ENCODE assay signal across 30 cellular contexts in genomic region chr16:59566446-59566845, GRCh38.
"Had no signal": no experiment of that assay in that cellular context is flagged by ENCODE, and none has a peak within 500 bp of the region (broad histone marks: within the 10 kb centered on the region; RNA-seq: fewer than 3 reads in every experiment).

No MANE protein-coding gene starts in this region.

- H3K4me1 ChIP-seq: esophagus squamous epithelium, pancreas, prostate gland, stomach, thyroid gland, upper lobe of left lung, vagina had no signal

- H3K27me3 Mint-ChIP-seq: activated CD4-positive, alpha-beta memory T cell treated with anti-CD3 and anti-CD28 coated beads, Interleukin-2, amount 10 ng/mL, durations not matched to agents 7 days and 5 days; activated CD4-positive, alpha-beta T cell treated with anti-CD3 and anti-CD28 coated beads, Interleukin-2, amount 10 ng/mL, durations not matched to agents 7 days and 5 days; activated naive CD4-positive, alpha-beta T cell treated with anti-CD3 and anti-CD28 coated beads, Interleukin-2, amount 50 U/mL, for 24 hours; activated naive CD8-positive, alpha-beta T cell treated with anti-CD3 and anti-CD28 coated beads, Interleukin-2, amount 50 U/mL, for 24 hours; central memory CD8-positive, alpha-beta T cell; dendritic cell treated with granulocyte-macrophage colony-stimulating factor and Interleukin-4, amounts not matched to agents 40 ng/mL and 50 ng/mL, for 4 days; naive B cell; stimulated activated naive B cell treated with anti-CD40 and anti-IgM and Interleukin-4, amounts not matched to agents 10 μg/mL and 1 μg/mL and 100 μg/mL, for 72 hours; T-helper 17 cell had no signal

- ATAC-seq: activated naive CD8-positive, alpha-beta T cell treated with anti-CD3 and anti-CD28 coated beads, Interleukin-2, amount 50 U/mL, for 24 hours; left cardiac atrium; left ventricle myocardium superior; pancreas; stimulated activated naive B cell treated with anti-CD40 and anti-IgM and Interleukin-4, amounts not matched to agents 10 μg/mL and 1 μg/mL and 100 μg/mL, for 72 hours; T-helper 17 cell had no signal

- H3K27ac Mint-ChIP-seq: activated CD4-positive, alpha-beta memory T cell treated with anti-CD3 and anti-CD28 coated beads, Interleukin-2, amount 10 ng/mL, durations not matched to agents 7 days and 5 days; activated CD4-positive, alpha-beta T cell treated with anti-CD3 and anti-CD28 coated beads, Interleukin-2, amount 10 ng/mL, durations not matched to agents 7 days and 5 days; activated naive CD4-positive, alpha-beta T cell treated with anti-CD3 and anti-CD28 coated beads, Interleukin-2, amount 50 U/mL, for 24 hours; activated naive CD8-positive, alpha-beta T cell treated with anti-CD3 and anti-CD28 coated beads, Interleukin-2, amount 50 U/mL, for 24 hours; activated T-helper 2 cell treated with anti-CD3 and anti-CD28 coated beads, Interferon-gamma antibody, Interleukin-2, Interleukin-4, amounts not matched to agents 10 μg/mL and 5 μg/mL and 100 μg/mL, durations not matched to agents 14 hours and 24 hours and 36 hours; dendritic cell treated with granulocyte-macrophage colony-stimulating factor and Interleukin-4, amounts not matched to agents 40 ng/mL and 50 ng/mL, for 4 days; naive B cell; stimulated activated naive B cell treated with anti-CD40 and anti-IgM and Interleukin-4, amounts not matched to agents 10 μg/mL and 1 μg/mL and 100 μg/mL, for 72 hours; T-helper 17 cell had no signal

- H3K27me3 ChIP-seq: esophagus squamous epithelium, pancreas, stomach, thyroid gland, upper lobe of left lung, vagina had no signal

- H3K9me3 Mint-ChIP-seq: activated T-helper 2 cell treated with anti-CD3 and anti-CD28 coated beads, Interferon-gamma antibody, Interleukin-2, Interleukin-4, amounts not matched to agents 10 μg/mL and 5 μg/mL and 100 μg/mL, durations not matched to agents 14 hours and 24 hours and 36 hours had no signal

- H3K4me1 Mint-ChIP-seq: activated CD4-positive, alpha-beta memory T cell treated with anti-CD3 and anti-CD28 coated beads, Interleukin-2, amount 10 ng/mL, durations not matched to agents 7 days and 5 days; activated CD4-positive, alpha-beta T cell treated with anti-CD3 and anti-CD28 coated beads, Interleukin-2, amount 10 ng/mL, durations not matched to agents 7 days and 5 days; activated naive CD4-positive, alpha-beta T cell treated with anti-CD3 and anti-CD28 coated beads, Interleukin-2, amount 50 U/mL, for 24 hours; activated naive CD8-positive, alpha-beta T cell treated with anti-CD3 and anti-CD28 coated beads, Interleukin-2, amount 50 U/mL, for 24 hours; central memory CD8-positive, alpha-beta T cell; naive B cell; stimulated activated naive B cell treated with anti-CD40 and anti-IgM and Interleukin-4, amounts not matched to agents 10 μg/mL and 1 μg/mL and 100 μg/mL, for 72 hours; T-helper 17 cell had no signal

- H3K36me3 ChIP-seq: esophagus squamous epithelium, pancreas, prostate gland, stomach, thyroid gland, upper lobe of left lung, vagina had no signal

- H3K4me3 Mint-ChIP-seq: activated CD4-positive, alpha-beta memory T cell treated with anti-CD3 and anti-CD28 coated beads, Interleukin-2, amount 10 ng/mL, durations not matched to agents 7 days and 5 days; activated CD4-positive, alpha-beta T cell treated with anti-CD3 and anti-CD28 coated beads, Interleukin-2, amount 10 ng/mL, durations not matched to agents 7 days and 5 days; activated naive CD4-positive, alpha-beta T cell treated with anti-CD3 and anti-CD28 coated beads, Interleukin-2, amount 50 U/mL, for 24 hours; activated naive CD8-positive, alpha-beta T cell treated with anti-CD3 and anti-CD28 coated beads, Interleukin-2, amount 50 U/mL, for 24 hours; central memory CD8-positive, alpha-beta T cell; dendritic cell treated with granulocyte-macrophage colony-stimulating factor and Interleukin-4, amounts not matched to agents 40 ng/mL and 50 ng/mL, for 4 days; naive B cell; stimulated activated naive B cell treated with anti-CD40 and anti-IgM and Interleukin-4, amounts not matched to agents 10 μg/mL and 1 μg/mL and 100 μg/mL, for 72 hours; T-helper 17 cell had no signal

- DNase-seq: activated CD4-positive, alpha-beta memory T cell treated with anti-CD3 and anti-CD28 coated beads, Interleukin-2, amount 10 ng/mL, durations not matched to agents 7 days and 5 days; activated CD4-positive, alpha-beta T cell treated with anti-CD3 and anti-CD28 coated beads, Interleukin-2, amount 10 ng/mL, durations not matched to agents 7 days and 5 days; activated CD4-positive, CD25-positive, alpha-beta regulatory T cell treated with anti-CD3 and anti-CD28 coated beads, Interleukin-2, amount 50 U/mL, for 72 hours; activated naive CD8-positive, alpha-beta T cell treated with anti-CD3 and anti-CD28 coated beads, Interleukin-2, amount 50 U/mL, for 24 hours; activated T-cell treated with anti-CD3 and anti-CD28 coated beads, Interleukin-2, amount 50 U/mL, for 48 hours; anterior cingulate cortex; effector CD8-positive, alpha-beta T cell; esophagus squamous epithelium; head of caudate nucleus; hippocampal formation; left cardiac atrium; left ventricle myocardium superior; naive B cell; pancreas; retina; stimulated activated CD4-positive, alpha-beta T cell treated with anti-CD3 and anti-CD28 coated beads, Interleukin-15, amount 100 ng/mL, for 24 hours; stimulated activated CD4-positive, alpha-beta T cell treated with anti-CD3 and anti-CD28 coated beads, Interleukin-2, amount 100 ng/mL, for 24 hours; stimulated activated naive B cell treated with anti-CD40 and anti-IgM and Interleukin-4, amounts not matched to agents 10 μg/mL and 1 μg/mL and 100 μg/mL, for 72 hours; stomach; T-helper 17 cell; T1000; thyroid gland had no signal

- H3K36me3 Mint-ChIP-seq: activated naive CD4-positive, alpha-beta T cell treated with anti-CD3 and anti-CD28 coated beads, Interleukin-2, amount 50 U/mL, for 24 hours; naive B cell; stimulated activated naive B cell treated with anti-CD40 and anti-IgM and Interleukin-4, amounts not matched to agents 10 μg/mL and 1 μg/mL and 100 μg/mL, for 72 hours had no signal

- H3K27ac ChIP-seq: epithelial cell of prostate, esophagus squamous epithelium, pancreas, prostate gland, stomach, thyroid gland, upper lobe of left lung, vagina had no signal

- H3K4me3 ChIP-seq: esophagus squamous epithelium, pancreas, prostate gland, stomach, thyroid gland, upper lobe of left lung, vagina had no signal

- H3K9me3 ChIP-seq: esophagus squamous epithelium, pancreas, prostate gland, stomach, thyroid gland, upper lobe of left lung, vagina had no signal
